9 cellular contexts compared by ENCODE assay signal in the genomic region with DNA sequence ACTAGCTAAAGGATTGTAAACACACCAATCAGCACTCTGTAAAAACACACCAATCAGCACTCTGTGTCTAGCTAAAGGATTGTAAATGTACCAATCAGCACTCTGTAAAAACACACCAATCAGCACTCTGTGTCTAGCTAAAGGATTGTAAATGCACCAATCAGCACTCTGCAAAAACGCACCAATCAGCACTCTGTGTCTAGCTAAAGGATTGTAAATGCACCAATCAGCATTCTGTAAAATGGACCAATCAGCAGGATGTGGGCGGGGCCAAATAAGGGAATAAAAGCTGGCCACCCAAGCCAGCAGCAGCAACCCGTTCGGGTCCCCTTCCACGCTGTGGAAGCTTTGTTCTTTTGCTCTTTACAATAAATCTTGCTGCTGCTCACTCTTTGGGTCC. TPM values are rescaled to one million over a fixed set of nuclear protein-coding genes. Genes with fewer than 3 reads are reported as not detected.
DNase-seq lines count a peak whose midpoint lies in the region; ATAC-seq, FAIRE-seq and TF ChIP-seq lines count a peak whose summit lies in the region.
"Not testable (repeated sequence)": the region's sequence is repeated elsewhere in the genome, so short reads cannot be mapped to it uniquely, and the experiment has no call there.
"Had no signal": no experiment of that assay in that cellular context is flagged by ENCODE, and none has a peak within 500 bp of the region (broad histone marks: within the 10 kb centered on the region; RNA-seq: fewer than 3 reads in every experiment).

No MANE protein-coding gene starts in this region.

- H3K79me2 ChIP-seq in K562 (ENCODE audit: control insufficient read depth, insufficient read depth, low read length), result peaks cover 89% of the 10 kb centered on the region
- not testable (repeated sequence) for H3K79me2 ChIP-seq in HepG2 (ENCODE audit: insufficient read depth, low read length)

- not testable (repeated sequence) for H4K20me1 ChIP-seq in K562 (replicated peaks; ENCODE audit: control insufficient read depth, insufficient read depth, low read length); HepG2 (ENCODE audit: insufficient read depth, low read length)

- in situ Hi-C loops in K562 (cut with MboI); HepG2 (cut with HindIII; ENCODE audit: extremely low pct_ligation_motif_present, low pct_unique_long_range_greater_than_20kb): not testable (repeated sequence)

- H3K36me3 ChIP-seq in HEK293 (ENCODE audit: control insufficient read depth in 2 of 2, insufficient read depth in 1 of 2, low read length in 2 of 2); HepG2 (replicated peaks in 1 of 2; ENCODE audit: control insufficient read depth in 1 of 2, insufficient read depth in 2 of 2, low read length in 2 of 2): not testable (repeated sequence)
- peaks cover 46% of the 10 kb centered on the region for H3K36me3 ChIP-seq in K562 (ENCODE audit: control insufficient read depth, insufficient read depth, low read length)

- TF ChIP-seq POLR2A in A549 (IDR thresholded peaks at IDR 0.05; ENCODE audit: low read length); K562 (conservative IDR thresholded peaks at IDR 0.05); HepG2 (IDR thresholded peaks at IDR 0.05; ENCODE audit: insufficient read depth in 1 of 2, low read depth in 2 of 2, low read length in 2 of 2): not testable (repeated sequence)

- TF ChIP-seq EP300 in A549 (IDR thresholded peaks at IDR 0.05); K562 (IDR thresholded peaks at IDR 0.05; ENCODE audit: low read length); HepG2 (IDR thresholded peaks at IDR 0.05; ENCODE audit: low read depth in 2 of 2, low read length in 2 of 2); HepG2 (CRISPR knock-in tag; IDR thresholded peaks at IDR 0.05; ENCODE audit: borderline replicate concordance): not testable (repeated sequence)

- H3K4me3 ChIP-seq in A549; HEK293 (ENCODE audit: low read depth, low read length); K562; HepG2 (replicated peaks in 1 of 3; ENCODE audit: insufficient read depth in 1 of 3, low read depth in 2 of 3, low read length in 3 of 3): not testable (repeated sequence)

- H3K27me3 ChIP-seq in K562 (ENCODE audit: control insufficient read depth in 2 of 2, insufficient read depth in 2 of 2, low read length in 2 of 2); HepG2 (ENCODE audit: control insufficient read depth in 1 of 2, insufficient read depth in 2 of 2, low read length in 2 of 2): not testable (repeated sequence)

- BruUV-seq in K562 (replicated peaks; lab: Mats Ljungman, UMichigan); HepG2 (replicated peaks; lab: Mats Ljungman, UMichigan): not testable (repeated sequence)

- POLR2A ChIA-PET in A549 (lab: Yijun Ruan, JAX); WTC11 (lab: Charles Lee); activated CD8-positive, alpha-beta T cell treated with anti-CD3 and anti-CD28 coated beads for 36 hours (lab: Charles Lee); K562 (lab: Yijun Ruan, JAX); HepG2 (lab: Yijun Ruan, JAX): not testable (repeated sequence)
- POLR2A ChIA-PET in HEK293 (lab: Yijun Ruan, JAX), result interaction anchor here (0.6 kb wide), 1 partner anchor 542 kb away, joined by 4 read pairs; no protein-coding TSS in a partner anchor

- H3K9me1 ChIP-seq in K562 (ENCODE audit: control insufficient read depth, insufficient read depth, low read length), result not testable (repeated sequence)

- not testable (repeated sequence) for H3K9ac ChIP-seq in K562 (ENCODE audit: insufficient read depth in 1 of 2, low read depth in 2 of 2, low read length in 2 of 2); HepG2 (ENCODE audit: insufficient read depth, low read depth, low read length)

- TF ChIP-seq CTCF in A549 (IDR thresholded peaks at IDR 0.05); HEK293 (tag by site-specific recombination; IDR thresholded peaks at IDR 0.05); WTC11 (IDR thresholded peaks at IDR 0.05); activated CD8-positive, alpha-beta T cell treated with anti-CD3 and anti-CD28 coated beads for 36 hours (IDR thresholded peaks at IDR 0.05); K562 (IDR thresholded peaks at IDR 0.05 in 2 of 3, conservative IDR thresholded peaks at IDR 0.05 in 1 of 3; ENCODE audit: insufficient read depth in 2 of 3, low read depth in 1 of 3, low read length in 3 of 3); HepG2 (CRISPR knock-in tag; IDR thresholded peaks at IDR 0.05): not testable (repeated sequence)

- H3K27ac ChIP-seq in A549; HEK293 (ENCODE audit: extremely low read depth, low read depth, low read length); K562 (ENCODE audit: extremely low read depth, low read depth, low read length); HepG2 (ENCODE audit: extremely low read length, insufficient read depth, low read length): not testable (repeated sequence)

- H3K4me1 Mint-ChIP-seq in WTC11, result peaks cover 16% of the 10 kb centered on the region
- H3K4me1 Mint-ChIP-seq in activated CD8-positive, alpha-beta T cell treated with anti-CD3 and anti-CD28 coated beads for 36 hours (ENCODE audit: low read depth), result peaks cover 57% of the 10 kb centered on the region

- H3K4me3 Mint-ChIP-seq in WTC11; activated CD8-positive, alpha-beta T cell treated with anti-CD3 and anti-CD28 coated beads for 36 hours: not testable (repeated sequence)

- not testable (repeated sequence) for H3K9me3 ChIP-seq in A549; HEK293 (ENCODE audit: control insufficient read depth, insufficient read depth, low read depth, low read length); K562 (replicated peaks; ENCODE audit: control insufficient read depth, insufficient read depth, low read depth, low read length); HepG2 (ENCODE audit: low read length)

- intact Hi-C loops in activated CD8-positive, alpha-beta T cell treated with anti-CD3 and anti-CD28 coated beads for 36 hours (cut with micrococcal nuclease); K562 (cut with micrococcal nuclease); HepG2 (cut with micrococcal nuclease; ENCODE audit: unreplicated experiment): not testable (repeated sequence)

- TF ChIP-seq RAD21 in A549 (conservative IDR thresholded peaks at IDR 0.05 in 1 of 2, IDR thresholded peaks at IDR 0.05 in 1 of 2); K562 (CRISPR knock-in tag; conservative IDR thresholded peaks at IDR 0.05 in 1 of 2, IDR thresholded peaks at IDR 0.05 in 1 of 2); HepG2 (CRISPR knock-in tag; IDR thresholded peaks at IDR 0.05): not testable (repeated sequence)

- not testable (repeated sequence) for H2AFZ ChIP-seq in K562 (ENCODE audit: low read depth, low read length); HepG2 (ENCODE audit: low read length)

- H3K4me1 ChIP-seq in A549; K562 (replicated peaks in 1 of 2; ENCODE audit: control insufficient read depth in 2 of 2, insufficient read depth in 2 of 2, low read length in 2 of 2); HepG2 (ENCODE audit: insufficient read depth, low read length): not testable (repeated sequence)
- H3K4me1 ChIP-seq in HEK293 (ENCODE audit: control insufficient read depth, insufficient read depth, low read length), result peaks cover 12% of the 10 kb centered on the region

- H3K27me3 Mint-ChIP-seq in WTC11 (ENCODE audit: low read depth); activated CD8-positive, alpha-beta T cell treated with anti-CD3 and anti-CD28 coated beads for 36 hours: not testable (repeated sequence)

- H3K9me3 Mint-ChIP-seq in WTC11, result peaks cover 17% of the 10 kb centered on the region
- not testable (repeated sequence) for H3K9me3 Mint-ChIP-seq in activated CD8-positive, alpha-beta T cell treated with anti-CD3 and anti-CD28 coated beads for 36 hours

- not testable (repeated sequence) for H3K4me2 ChIP-seq in A549; K562 (ENCODE audit: insufficient read depth, low read length); HepG2 (ENCODE audit: low read depth, low read length)

- peaks cover 33% of the 10 kb centered on the region for H3K36me3 Mint-ChIP-seq in WTC11
- H3K36me3 Mint-ChIP-seq in activated CD8-positive, alpha-beta T cell treated with anti-CD3 and anti-CD28 coated beads for 36 hours (ENCODE audit: low read depth), result peaks cover 44% of the 10 kb centered on the region

- CTCF ChIA-PET in A549 (lab: Yijun Ruan, JAX), result interaction anchor here (0.8 kb wide), 1 partner anchor 44 kb away, joined by 3 read pairs; no protein-coding TSS in a partner anchor
- CTCF ChIA-PET in HEK293 (lab: Yijun Ruan, JAX), result interaction anchor here (0.7 kb wide), 2 partner anchors 24 to 54 kb away, joined by 3 to 4 read pairs; no protein-coding TSS in a partner anchor
- CTCF ChIA-PET in WTC11 (lab: Charles Lee); activated CD8-positive, alpha-beta T cell treated with anti-CD3 and anti-CD28 coated beads for 36 hours (lab: Charles Lee); K562 (lab: Yijun Ruan, JAX; ENCODE audit: low intra/inter-chr PET ratio); HepG2 (lab: Yijun Ruan, JAX; ENCODE audit: low intra/inter-chr PET ratio, low total read pairs): not testable (repeated sequence)

- FAIRE-seq in A549 (lab: Jason Lieb, UNC); K562 (lab: Jason Lieb, UNC); HepG2 (lab: Jason Lieb, UNC): not testable (repeated sequence)

- ATAC-seq in A549; WTC11; activated CD8-positive, alpha-beta T cell treated with anti-CD3 and anti-CD28 coated beads for 36 hours; K562; HepG2: not testable (repeated sequence)

- not testable (repeated sequence) for H3K27ac Mint-ChIP-seq in WTC11; activated CD8-positive, alpha-beta T cell treated with anti-CD3 and anti-CD28 coated beads for 36 hours

- DNase-seq in A549 (ENCODE audit: low read depth in 1 of 2, low spot score in 1 of 2); WTC11 (ENCODE audit: low spot score); K562 (ENCODE audit: extremely low read depth in 1 of 4, low spot score in 3 of 4); HepG2 (ENCODE audit: low spot score): not testable (repeated sequence)
- DNase-seq in activated CD4-positive, alpha-beta T cell treated with anti-CD3 and anti-CD28 coated beads for 48 hours, result peak; percentile 13
- DNase-seq in activated CD8-positive, alpha-beta T cell treated with anti-CD3 and anti-CD28 coated beads for 36 hours, result peak; percentile 15

- 86% methylated on average over 5 of the region's 5 CpGs for WGBS in A549 (ENCODE audit: missing lambda C conversion rate)
- WGBS in K562 (ENCODE audit: insufficient coverage, low coverage, missing lambda C conversion rate), result 90% methylated on average over 5 of the region's 5 CpGs
- WGBS in HepG2 (ENCODE audit: low lambda C conversion rate), result 100% methylated on average over 5 of the region's 5 CpGs

RNA-seq across cellular contexts. Expression of a gene that starts 7.9 kb away (rescaled TPM):
- 107 and 118 TPM in 2 replicates for polyA plus RNA-seq in A549 (2011; rRNA removed)
- 33.9 and 35.2 TPM in 2 replicates for polyA plus RNA-seq in A549 (2012; cell fraction: cytosol; rRNA removed)
- polyA plus RNA-seq in A549 (2012; cell fraction: nucleus; rRNA removed), result 13.5 and 20.0 TPM in 2 replicates
- 67.4 to 71.6 TPM (median 68.9 TPM) in 3 replicates for polyA plus RNA-seq in A549 (2017; fragmentation: RNase III; extraction: RNeasy Plus Mini Kit Qiagen cat#74134 plus additional on column Dnase treatment)
- polyA minus RNA-seq in A549 (2011; rRNA and poly(A)+ RNA removed), result 86.4 and 87.5 TPM in 2 replicates
- 36.6 to 41.7 TPM (median 37.2 TPM) in 3 replicates for total RNA-seq in WTC11 (2021)
- 10 to 100 TPM; 42.6 to 51.2 TPM for total RNA-seq in activated CD8-positive, alpha-beta T cell treated with anti-CD3 and anti-CD28 coated beads for 36 hours
- 33.5 and 35.6 TPM in 2 replicates for total RNA-seq in K562 (2011; cell fraction: chromatin; rRNA removed; ENCODE audit: low replicate concordance)
- 28.7 and 29.0 TPM in 2 replicates for total RNA-seq in K562 (2011; cell fraction: nucleolus; rRNA removed)
- total RNA-seq in K562 (2011; cell fraction: nucleoplasm; rRNA removed), result 29.0 and 42.4 TPM in 2 replicates
- 48.8 and 50.9 TPM in 2 replicates for total RNA-seq in K562 (2014; rRNA removed)
- total RNA-seq in K562 (2014; rRNA removed; fragmentation: Illumina TruSeq; extraction: Trizol), result 68.8 and 79.5 TPM in 2 replicates
- 63.6 and 66.0 TPM in 2 replicates for total RNA-seq in K562 (2015; rRNA removed; fragmentation: Illumina TruSeq; extraction: Trizol)
- total RNA-seq in K562 (2021), result 55.9 and 58.6 TPM in 2 replicates
- polyA plus RNA-seq in K562 (2011; rRNA removed), result 54.0 and 86.3 TPM in 2 replicates
- polyA plus RNA-seq in K562 (2011; cell fraction: cytosol; rRNA removed), result 36.8 and 39.9 TPM in 2 replicates
- 20.6 and 25.8 TPM in 2 replicates for polyA plus RNA-seq in K562 (2011; cell fraction: nucleus; rRNA removed)
- 47.5 and 61.1 TPM in 2 replicates for polyA plus RNA-seq in K562 (2012)
- polyA plus RNA-seq in K562 (2014; fragmentation: Illumina TruSeq; extraction: Trizol), result 55.5 and 58.3 TPM in 2 replicates
- 100 to 1,000 TPM in 1 of 2 experiments, 10 to 100 TPM in 1; 17.8 to 109 TPM for polyA plus RNA-seq in K562 (2014; fragmentation: Nextera tagmentation; extraction: Ambion mirVana)
- polyA plus RNA-seq in K562 (2014; rRNA removed), result 48.9 and 53.2 TPM in 2 replicates
- 132 and 155 TPM in 2 replicates for polyA minus RNA-seq in K562 (2011; rRNA and poly(A)+ RNA removed)
- 30.4 and 36.5 TPM in 2 replicates for polyA minus RNA-seq in K562 (2011; cell fraction: cytosol; rRNA and poly(A)+ RNA removed)
- 42.8 and 47.0 TPM in 2 replicates for polyA minus RNA-seq in K562 (2011; cell fraction: nucleus; rRNA and poly(A)+ RNA removed)
- total RNA-seq in HepG2 (2016; rRNA removed; fragmentation: Illumina TruSeq; extraction: Trizol), result 34.9 and 52.3 TPM in 2 replicates
- 53.2 and 54.6 TPM in 2 replicates for total RNA-seq in HepG2 (2016; cell fraction: cytosol; rRNA removed; fragmentation: Illumina TruSeq; extraction: Trizol; ENCODE audit: low read depth)
- total RNA-seq in HepG2 (2016; cell fraction: insoluble cytoplasmic fraction; rRNA removed; fragmentation: Illumina TruSeq; extraction: Trizol), result 33.7 and 51.5 TPM in 2 replicates
- total RNA-seq in HepG2 (2016; cell fraction: membrane; rRNA removed; fragmentation: Illumina TruSeq; extraction: Trizol), result 19.1 and 20.8 TPM in 2 replicates
- 15.3 and 18.5 TPM in 2 replicates for total RNA-seq in HepG2 (2016; cell fraction: nucleus; rRNA removed; fragmentation: Illumina TruSeq; extraction: Trizol)
- polyA plus RNA-seq in HepG2 (2011; rRNA removed), result 8.0 and 10.1 TPM in 2 replicates
- polyA plus RNA-seq in HepG2 (2011; cell fraction: cytosol; rRNA removed), result 7.5 and 8.8 TPM in 2 replicates
- 3.8 TPM in 2 replicates for polyA plus RNA-seq in HepG2 (2011; cell fraction: nucleus; rRNA removed)
- polyA plus RNA-seq in HepG2 (2012), result 8.7 and 8.9 TPM in 2 replicates
- 4.6 and 5.1 TPM in 2 replicates for polyA plus RNA-seq in HepG2 (2016; cell fraction: cytosol; fragmentation: Illumina TruSeq; extraction: Trizol; ENCODE audit: low read depth)
- polyA plus RNA-seq in HepG2 (2016; cell fraction: insoluble cytoplasmic fraction; fragmentation: Illumina TruSeq; extraction: Trizol; ENCODE audit: low read depth), result 45.2 and 49.6 TPM in 2 replicates
- polyA plus RNA-seq in HepG2 (2016; cell fraction: membrane; fragmentation: Illumina TruSeq; extraction: Trizol; ENCODE audit: low read depth), result 11.6 and 13.1 TPM in 2 replicates
- 17.4 and 18.4 TPM in 2 replicates for polyA plus RNA-seq in HepG2 (2016; cell fraction: nucleus; fragmentation: Illumina TruSeq; extraction: Trizol; ENCODE audit: insufficient read depth, low read depth)
- 12.5 and 110 TPM in 2 replicates for polyA minus RNA-seq in HepG2 (2011; rRNA and poly(A)+ RNA removed; ENCODE audit: low replicate concordance)
- polyA minus RNA-seq in HepG2 (2011; cell fraction: cytosol; rRNA and poly(A)+ RNA removed), result 10.6 and 10.7 TPM in 2 replicates
- 12.4 and 14.3 TPM in 2 replicates for polyA minus RNA-seq in HepG2 (2011; cell fraction: nucleus; rRNA and poly(A)+ RNA removed)

RNA-seq across cellular contexts. Expression of a gene that starts 8.0 kb away (rescaled TPM):
- polyA plus RNA-seq in A549 (2011; rRNA removed), result 3.8 and 4.9 TPM in 2 replicates
- polyA plus RNA-seq in A549 (2012; cell fraction: cytosol; rRNA removed), result 0.59 and 0.73 TPM in 2 replicates
- polyA plus RNA-seq in A549 (2012; cell fraction: nucleus; rRNA removed), result 0.31 and 0.44 TPM in 2 replicates
- polyA plus RNA-seq in A549 (2017; fragmentation: RNase III; extraction: RNeasy Plus Mini Kit Qiagen cat#74134 plus additional on column Dnase treatment), result 1.5 to 2.1 TPM (median 2.0 TPM) in 3 replicates
- 3.6 and 8.5 TPM in 2 replicates for polyA minus RNA-seq in A549 (2011; rRNA and poly(A)+ RNA removed)
- 1.9 to 2.0 TPM (median 1.9 TPM) in 3 replicates for total RNA-seq in WTC11 (2021)
- 1 to 10 TPM; 1.2 to 1.7 TPM for total RNA-seq in activated CD8-positive, alpha-beta T cell treated with anti-CD3 and anti-CD28 coated beads for 36 hours
- 7.3 and 15.4 TPM in 2 replicates for total RNA-seq in K562 (2011; cell fraction: chromatin; rRNA removed; ENCODE audit: low replicate concordance)
- total RNA-seq in K562 (2011; cell fraction: nucleolus; rRNA removed), result 3.8 and 4.3 TPM in 2 replicates
- 10.1 and 19.7 TPM in 2 replicates for total RNA-seq in K562 (2011; cell fraction: nucleoplasm; rRNA removed)
- 1.8 TPM in 2 replicates for total RNA-seq in K562 (2014; rRNA removed)
- total RNA-seq in K562 (2014; rRNA removed; fragmentation: Illumina TruSeq; extraction: Trizol), result 3.4 and 4.9 TPM in 2 replicates
- 3.5 and 4.0 TPM in 2 replicates for total RNA-seq in K562 (2015; rRNA removed; fragmentation: Illumina TruSeq; extraction: Trizol)
- 1.9 and 3.2 TPM in 2 replicates for total RNA-seq in K562 (2021)
- 2.2 and 3.9 TPM in 2 replicates for polyA plus RNA-seq in K562 (2011; rRNA removed)
- polyA plus RNA-seq in K562 (2011; cell fraction: cytosol; rRNA removed), result 0.46 and 0.96 TPM in 2 replicates
- 2.2 and 2.6 TPM in 2 replicates for polyA plus RNA-seq in K562 (2011; cell fraction: nucleus; rRNA removed)
- polyA plus RNA-seq in K562 (2012), result 2.0 and 3.1 TPM in 2 replicates
- 1.7 and 2.1 TPM in 2 replicates for polyA plus RNA-seq in K562 (2014; fragmentation: Illumina TruSeq; extraction: Trizol)
- polyA plus RNA-seq in K562 (2014; fragmentation: Nextera tagmentation; extraction: Ambion mirVana), result 1 to 10 TPM; 2.5 to 2.7 TPM
- polyA plus RNA-seq in K562 (2014; rRNA removed), result 1.8 and 1.9 TPM in 2 replicates
- 6.9 and 8.0 TPM in 2 replicates for polyA minus RNA-seq in K562 (2011; rRNA and poly(A)+ RNA removed)
- polyA minus RNA-seq in K562 (2011; cell fraction: cytosol; rRNA and poly(A)+ RNA removed), result 2.6 and 2.7 TPM in 2 replicates
- polyA minus RNA-seq in K562 (2011; cell fraction: nucleus; rRNA and poly(A)+ RNA removed), result 3.0 and 6.3 TPM in 2 replicates
- 0.48 and 0.55 TPM in 2 replicates for total RNA-seq in HepG2 (2016; rRNA removed; fragmentation: Illumina TruSeq; extraction: Trizol)
- total RNA-seq in HepG2 (2016; cell fraction: cytosol; rRNA removed; fragmentation: Illumina TruSeq; extraction: Trizol; ENCODE audit: low read depth), result 0.18 and 0.30 TPM in 2 replicates
- 0.31 and 0.39 TPM in 2 replicates for total RNA-seq in HepG2 (2016; cell fraction: insoluble cytoplasmic fraction; rRNA removed; fragmentation: Illumina TruSeq; extraction: Trizol)
- 0.46 and 0.90 TPM in 2 replicates for total RNA-seq in HepG2 (2016; cell fraction: membrane; rRNA removed; fragmentation: Illumina TruSeq; extraction: Trizol)
- total RNA-seq in HepG2 (2016; cell fraction: nucleus; rRNA removed; fragmentation: Illumina TruSeq; extraction: Trizol), result 0.66 TPM in 1 of 2 replicates, not detected in the other
- 0.08 and 0.16 TPM in 2 replicates for polyA plus RNA-seq in HepG2 (2011; rRNA removed)
- 0.04 and 0.12 TPM in 2 replicates for polyA plus RNA-seq in HepG2 (2011; cell fraction: cytosol; rRNA removed)
- polyA plus RNA-seq in HepG2 (2011; cell fraction: nucleus; rRNA removed), result 0.13 TPM in 1 of 2 replicates, not detected in the other
- 0.08 and 0.25 TPM in 2 replicates for polyA plus RNA-seq in HepG2 (2012)
- 0.52 TPM in 1 of 2 replicates, not detected in the other for polyA plus RNA-seq in HepG2 (2016; cell fraction: cytosol; fragmentation: Illumina TruSeq; extraction: Trizol; ENCODE audit: low read depth)
- polyA plus RNA-seq in HepG2 (2016; cell fraction: insoluble cytoplasmic fraction; fragmentation: Illumina TruSeq; extraction: Trizol; ENCODE audit: low read depth), result 0.19 and 0.58 TPM in 2 replicates
- polyA plus RNA-seq in HepG2 (2016; cell fraction: membrane; fragmentation: Illumina TruSeq; extraction: Trizol; ENCODE audit: low read depth), result 0.31 and 0.40 TPM in 2 replicates
- polyA plus RNA-seq in HepG2 (2016; cell fraction: nucleus; fragmentation: Illumina TruSeq; extraction: Trizol; ENCODE audit: insufficient read depth, low read depth), result not detected in 2 replicates
- polyA minus RNA-seq in HepG2 (2011; rRNA and poly(A)+ RNA removed; ENCODE audit: low replicate concordance), result 7.7 TPM in 1 of 2 replicates, not detected in the other
- not detected in 2 replicates for polyA minus RNA-seq in HepG2 (2011; cell fraction: cytosol; rRNA and poly(A)+ RNA removed)
- 0.50 and 0.52 TPM in 2 replicates for polyA minus RNA-seq in HepG2 (2011; cell fraction: nucleus; rRNA and poly(A)+ RNA removed)
- total RNA-seq: CD4-positive, CD25-positive, alpha-beta regulatory T cell had no signal
- polyA plus RNA-seq: CD14-positive monocyte had no signal
